Comparison of ENCODE assay signal across 1 cellular context in genomic region chr1:239126881-239127280, GRCh38.
TF ChIP-seq lines count a peak whose summit lies in the region.

No MANE protein-coding gene starts in this region.

TF ChIP-seq in SK-N-SH, 30 proteins besides CTCF, POLR2A, EP300 and RAD21 (continued from another document):
- no peak for TF ChIP-seq TAF1 (IDR thresholded peaks at IDR 0.05; ENCODE audit: borderline replicate concordance, low read depth, low read length)
- no peak for TF ChIP-seq GABPA (IDR thresholded peaks at IDR 0.05; ENCODE audit: low read depth)
- no peak for TF ChIP-seq TCF12 (IDR thresholded peaks at IDR 0.05)
- TF ChIP-seq ZBTB33 (IDR thresholded peaks at IDR 0.05; ENCODE audit: borderline replicate concordance, low read depth), result no peak
- no peak for TF ChIP-seq FOXM1 (IDR thresholded peaks at IDR 0.05; ENCODE audit: low read depth)
- no peak for TF ChIP-seq NRF1 (IDR thresholded peaks at IDR 0.05; ENCODE audit: low read depth, low read length)
- no peak for TF ChIP-seq MXI1 (IDR thresholded peaks at IDR 0.05; ENCODE audit: low read depth, low read length)
- TF ChIP-seq CHD2 (IDR thresholded peaks at IDR 0.05; ENCODE audit: low read length, partially characterized antibody), result no peak
